22 cellular contexts compared by ENCODE assay signal in genomic region chrX:120522820-120523219, GRCh38. TPM values are rescaled to one million over a fixed set of nuclear protein-coding genes. Genes with fewer than 3 reads are reported as not detected.
DNase-seq lines count a peak whose midpoint lies in the region; ATAC-seq, FAIRE-seq and TF ChIP-seq lines count a peak whose summit lies in the region.
"Had no signal": no experiment of that assay in that cellular context is flagged by ENCODE, and none has a peak within 500 bp of the region (broad histone marks: within the 10 kb centered on the region; RNA-seq: fewer than 3 reads in every experiment).

No MANE protein-coding gene starts in this region.

- H3K4me3 Mint-ChIP-seq in chondrocyte (ENCODE audit: unreplicated experiment) (no peak overlapping the region), type B pancreatic cell (no peak overlapping the region)
- H3K4me3 Mint-ChIP-seq: CD14-positive monocyte, GM23338 had no signal

- H4K20me1 ChIP-seq in HepG2 (ENCODE audit: insufficient read depth, low read length) (no peaks in the 10 kb centered on the region), OCI-LY7 (ENCODE audit: insufficient read depth, low read length) (no peaks in the 10 kb centered on the region)

- H3K4me1 ChIP-seq in HepG2 (ENCODE audit: insufficient read depth, low read length) (no peaks in the 10 kb centered on the region), right lobe of liver (no peaks in the 10 kb centered on the region), OCI-LY7 (ENCODE audit: insufficient read depth, low read length, poor library complexity, severe bottlenecking) (no peaks in the 10 kb centered on the region), heart right ventricle (no peaks in the 10 kb centered on the region)
- H3K4me1 ChIP-seq: Peyer's patch had no signal

- DNase-seq in HepG2 (ENCODE audit: low spot score) (no peak), right lobe of liver (no peak), OCI-LY7 (ENCODE audit: low spot score) (no peak), chondrocyte (ENCODE audit: low spot score) (no peak), type B pancreatic cell (ENCODE audit: extremely low spot score, unreplicated experiment) (no peak), DMS153 treated with DMSO at 0.1 percent for 48 hours (lab: John Stamatoyannopoulos, UW; ENCODE audit: unreplicated experiment) (no peak), heart right ventricle (no peak)
- DNase-seq: ACHN, AML-193, DMS79, NCI-H1105, NCI-H1694 treated with DMSO at 0.1 percent for 48 hours, Peyer's patch, T-helper 1 cell had no signal

- no peak for ATAC-seq in HepG2
- no peak for ATAC-seq in right lobe of liver
- no peak for ATAC-seq in GM21526 (IDR thresholded peaks at IDR 0.05; ENCODE audit: low FRiP score, unreplicated experiment)
- no peak for ATAC-seq in heart right ventricle
- ATAC-seq: GM12878, GM23338, HCT116, Right ventricle myocardium inferior had no signal

- TF ChIP-seq EP300 in HepG2 (IDR thresholded peaks at IDR 0.05; ENCODE audit: low read depth in 2 of 2, low read length in 2 of 2) (no peak), HepG2 (CRISPR knock-in tag; IDR thresholded peaks at IDR 0.05; ENCODE audit: borderline replicate concordance) (no peak)

- POLR2A ChIA-PET in HepG2 (lab: Yijun Ruan, JAX): no interaction called here
- POLR2A ChIA-PET in OCI-LY7 (lab: Charles Lee): interaction anchor here (0.6 kb wide), 1 partner anchor 236 kb away, joined by 4 read pairs; no protein-coding TSS in a partner anchor

- H3K4me3 ChIP-seq in HepG2 (replicated peaks in 1 of 3; ENCODE audit: insufficient read depth in 1 of 3, low read depth in 2 of 3, low read length in 3 of 3) (no peak overlapping the region), right lobe of liver (no peak overlapping the region), OCI-LY7 (ENCODE audit: low read depth, low read length, poor library complexity, severe bottlenecking) (no peak overlapping the region), heart right ventricle (no peak overlapping the region)
- H3K4me3 ChIP-seq: GM12878, GM23338, Peyer's patch, SK-N-MC had no signal

- TF ChIP-seq POLR2A in HepG2 (IDR thresholded peaks at IDR 0.05; ENCODE audit: insufficient read depth in 1 of 2, low read depth in 2 of 2, low read length in 2 of 2) (no peak), right lobe of liver (IDR thresholded peaks at IDR 0.05) (no peak)

- H3K36me3 ChIP-seq in HepG2 (replicated peaks in 1 of 2; ENCODE audit: control insufficient read depth in 1 of 2, insufficient read depth in 2 of 2, low read length in 2 of 2) (no peaks in the 10 kb centered on the region), right lobe of liver (peaks cover 0 to 5% (median 0%) of the 10 kb centered on the region in 4 donors), OCI-LY7 (ENCODE audit: insufficient read depth, low read length) (peaks cover 16% of the 10 kb centered on the region), heart right ventricle (peaks cover 0 to 42% (median 6%) of the 10 kb centered on the region in 9 donors)
- H3K36me3 ChIP-seq: Peyer's patch had no signal

- no peak overlapping the region for H3K27ac Mint-ChIP-seq in chondrocyte (ENCODE audit: unreplicated experiment)
- no peak overlapping the region for H3K27ac Mint-ChIP-seq in type B pancreatic cell
- H3K27ac Mint-ChIP-seq: CD14-positive monocyte, GM23338 had no signal

- intact Hi-C loops in HepG2 (cut with micrococcal nuclease; ENCODE audit: unreplicated experiment) (no loop called here), right lobe of liver (cut with DNase I) (no loop called here), OCI-LY7 (cut with micrococcal nuclease; ENCODE audit: unreplicated experiment) (no loop called here), heart right ventricle (cut with DNase I) (no loop called here)

- peak; percentile 49 for FAIRE-seq in HepG2 (lab: Jason Lieb, UNC)
- FAIRE-seq: G401.6, GM12878 had no signal

- H3K79me2 ChIP-seq in HepG2 (ENCODE audit: insufficient read depth, low read length): no peaks in the 10 kb centered on the region
- H3K79me2 ChIP-seq in OCI-LY7 (ENCODE audit: insufficient read depth, low read depth, low read length): no peaks in the 10 kb centered on the region

- H3K27me3 ChIP-seq in HepG2 (ENCODE audit: control insufficient read depth in 1 of 2, insufficient read depth in 2 of 2, low read length in 2 of 2) (no peaks in the 10 kb centered on the region), right lobe of liver (no peaks in the 10 kb centered on the region), heart right ventricle (no peaks in the 10 kb centered on the region)
- H3K27me3 ChIP-seq: Peyer's patch had no signal

- no peaks in the 10 kb centered on the region for H3K9me2 ChIP-seq in OCI-LY7 (ENCODE audit: insufficient read depth, low read length)

- H3K9me3 Mint-ChIP-seq in chondrocyte (ENCODE audit: low read depth): peaks cover 11% of the 10 kb centered on the region
- H3K9me3 Mint-ChIP-seq in type B pancreatic cell: no peaks in the 10 kb centered on the region
- H3K9me3 Mint-ChIP-seq: GM23338 had no signal

- H3K4me1 Mint-ChIP-seq in chondrocyte (ENCODE audit: low read depth) (peaks cover 8% of the 10 kb centered on the region), type B pancreatic cell (ENCODE audit: unreplicated experiment) (no peaks in the 10 kb centered on the region)
- H3K4me1 Mint-ChIP-seq: CD14-positive monocyte, GM23338 had no signal

- H3K9ac ChIP-seq in HepG2 (ENCODE audit: insufficient read depth, low read depth, low read length): no peak overlapping the region

- in situ Hi-C loops in HepG2 (cut with HindIII; ENCODE audit: extremely low pct_ligation_motif_present, low pct_unique_long_range_greater_than_20kb): no loop called here

- CTCF ChIA-PET in HepG2 (lab: Yijun Ruan, JAX; ENCODE audit: low intra/inter-chr PET ratio, low total read pairs): no interaction called here
- CTCF ChIA-PET in OCI-LY7 (lab: Charles Lee; ENCODE audit: unreplicated experiment): no interaction called here

- H2AFZ ChIP-seq in HepG2 (ENCODE audit: low read length): no peak overlapping the region
- no peak overlapping the region for H2AFZ ChIP-seq in OCI-LY7 (ENCODE audit: low read length)
- H2AFZ ChIP-seq: GM23338 had no signal

- 96% methylated on average over 5 of the region's 5 CpGs for WGBS in HepG2 (ENCODE audit: low lambda C conversion rate)
- 66% methylated on average over 5 of the region's 5 CpGs for WGBS in right lobe of liver (ENCODE audit: insufficient coverage, low coverage, low lambda C conversion rate, missing lambda C conversion rate)
- 88 to 94% methylated on average over 5 of the region's 5 CpGs for WGBS in heart right ventricle, 2 donors

- peaks cover 2% of the 10 kb centered on the region for H3K36me3 Mint-ChIP-seq in chondrocyte (ENCODE audit: low read depth)
- H3K36me3 Mint-ChIP-seq in type B pancreatic cell: peaks cover 3% of the 10 kb centered on the region

- TF ChIP-seq CTCF in HepG2 (CRISPR knock-in tag; IDR thresholded peaks at IDR 0.05) (no peak), right lobe of liver (IDR thresholded peaks at IDR 0.05) (no peak), OCI-LY7 (conservative IDR thresholded peaks at IDR 0.05; ENCODE audit: low read length) (0 out of 2 replicates have a peak, but pooled peaks have one; percentile 28), chondrocyte (IDR thresholded peaks at IDR 0.05) (peak; percentile 31), type B pancreatic cell (conservative IDR thresholded peaks at IDR 0.05) (peak; percentile 19), heart right ventricle (IDR thresholded peaks at IDR 0.05) (no peak)

- no peak for TF ChIP-seq RAD21 in HepG2 (CRISPR knock-in tag; IDR thresholded peaks at IDR 0.05)

- H3K27me3 Mint-ChIP-seq in chondrocyte (ENCODE audit: low read depth) (no peaks in the 10 kb centered on the region), type B pancreatic cell (no peaks in the 10 kb centered on the region)

- H3K4me2 ChIP-seq in HepG2 (ENCODE audit: low read depth, low read length) (no peak overlapping the region), OCI-LY7 (ENCODE audit: low read length) (no peak overlapping the region)
- H3K4me2 ChIP-seq: GM23338 had no signal

- H3K9me3 ChIP-seq in HepG2 (ENCODE audit: low read length) (no peaks in the 10 kb centered on the region), right lobe of liver (no peaks in the 10 kb centered on the region), OCI-LY7 (ENCODE audit: low read length) (no peaks in the 10 kb centered on the region), heart right ventricle (peaks cover 0 to 4% (median 0%) of the 10 kb centered on the region in 11 donors)
- H3K9me3 ChIP-seq: Peyer's patch had no signal

- BruUV-seq in HepG2 (replicated peaks; lab: Mats Ljungman, UMichigan) (no TSS peak), OCI-LY7 (replicated peaks; lab: Mats Ljungman, UMichigan) (no TSS peak)

- H3K27ac ChIP-seq in HepG2 (ENCODE audit: extremely low read length, insufficient read depth, low read length) (no peak overlapping the region), right lobe of liver (no peak overlapping the region), OCI-LY7 (ENCODE audit: low read depth, low read length, poor library complexity, severe bottlenecking) (no peak overlapping the region), heart right ventricle (no peak overlapping the region)
- H3K27ac ChIP-seq: Peyer's patch, SK-N-MC had no signal

RNA-seq across cellular contexts. Expression of gene CUL4B, which starts 37.9 kb away (rescaled TPM):
- total RNA-seq in HepG2 (2016; rRNA removed; fragmentation: Illumina TruSeq; extraction: Trizol): 28.5 and 50.0 TPM in 2 replicates
- 1.9 and 3.0 TPM in 2 replicates for total RNA-seq in HepG2 (2016; cell fraction: cytosol; rRNA removed; fragmentation: Illumina TruSeq; extraction: Trizol; ENCODE audit: low read depth)
- 27.7 and 47.4 TPM in 2 replicates for total RNA-seq in HepG2 (2016; cell fraction: insoluble cytoplasmic fraction; rRNA removed; fragmentation: Illumina TruSeq; extraction: Trizol)
- 13.7 and 16.5 TPM in 2 replicates for total RNA-seq in HepG2 (2016; cell fraction: membrane; rRNA removed; fragmentation: Illumina TruSeq; extraction: Trizol)
- 27.4 and 28.7 TPM in 2 replicates for total RNA-seq in HepG2 (2016; cell fraction: nucleus; rRNA removed; fragmentation: Illumina TruSeq; extraction: Trizol)
- polyA plus RNA-seq in HepG2 (2011; rRNA removed): 20.0 and 21.6 TPM in 2 replicates
- 7.2 and 9.7 TPM in 2 replicates for polyA plus RNA-seq in HepG2 (2011; cell fraction: cytosol; rRNA removed)
- 20.0 and 20.3 TPM in 2 replicates for polyA plus RNA-seq in HepG2 (2011; cell fraction: nucleus; rRNA removed)
- polyA plus RNA-seq in HepG2 (2012): 21.4 and 31.8 TPM in 2 replicates
- 1.6 and 1.7 TPM in 2 replicates for polyA plus RNA-seq in HepG2 (2016; cell fraction: cytosol; fragmentation: Illumina TruSeq; extraction: Trizol; ENCODE audit: low read depth)
- polyA plus RNA-seq in HepG2 (2016; cell fraction: insoluble cytoplasmic fraction; fragmentation: Illumina TruSeq; extraction: Trizol; ENCODE audit: low read depth): 34.8 and 35.0 TPM in 2 replicates
- polyA plus RNA-seq in HepG2 (2016; cell fraction: membrane; fragmentation: Illumina TruSeq; extraction: Trizol; ENCODE audit: low read depth): 5.6 and 7.3 TPM in 2 replicates
- 38.2 and 39.5 TPM in 2 replicates for polyA plus RNA-seq in HepG2 (2016; cell fraction: nucleus; fragmentation: Illumina TruSeq; extraction: Trizol; ENCODE audit: insufficient read depth, low read depth)
- 108 and 117 TPM in 2 replicates for polyA minus RNA-seq in HepG2 (2011; rRNA and poly(A)+ RNA removed; ENCODE audit: low replicate concordance)
- polyA minus RNA-seq in HepG2 (2011; cell fraction: cytosol; rRNA and poly(A)+ RNA removed): 29.7 and 32.7 TPM in 2 replicates
- polyA minus RNA-seq in HepG2 (2011; cell fraction: nucleus; rRNA and poly(A)+ RNA removed): 31.4 and 38.3 TPM in 2 replicates
- 10 to 100 TPM; 12.9 to 21.8 (median 18.9) TPM for total RNA-seq in right lobe of liver
- 13.5 and 15.5 TPM in 2 replicates for total RNA-seq in OCI-LY7 (2014; rRNA removed; shearing (Covaris generic))
- 42.2 and 46.3 TPM in 2 replicates for total RNA-seq in OCI-LY7 (2022)
- 41.5 to 55.7 TPM (median 44.1 TPM) in 3 replicates for total RNA-seq in chondrocyte
- total RNA-seq in type B pancreatic cell (ENCODE audit: low replicate concordance): 46.0 and 51.8 TPM in 2 replicates
- total RNA-seq in heart right ventricle: 10 to 100 TPM; 17.1 to 24.1 (median 19.9) TPM
- 10 to 100 TPM in 1 of 2 donors, 1 to 10 TPM in 1; 8.2 to 12.7 TPM for polyA plus RNA-seq in heart right ventricle

RNA-seq across cellular contexts. Expression of gene LAMP2, which starts 53.7 kb away (rescaled TPM):
- 63.0 and 127 TPM in 2 replicates for total RNA-seq in HepG2 (2016; rRNA removed; fragmentation: Illumina TruSeq; extraction: Trizol)
- total RNA-seq in HepG2 (2016; cell fraction: cytosol; rRNA removed; fragmentation: Illumina TruSeq; extraction: Trizol; ENCODE audit: low read depth): 6.3 and 8.5 TPM in 2 replicates
- total RNA-seq in HepG2 (2016; cell fraction: insoluble cytoplasmic fraction; rRNA removed; fragmentation: Illumina TruSeq; extraction: Trizol): 61.8 and 127 TPM in 2 replicates
- 14.0 and 16.8 TPM in 2 replicates for total RNA-seq in HepG2 (2016; cell fraction: membrane; rRNA removed; fragmentation: Illumina TruSeq; extraction: Trizol)
- 117 and 132 TPM in 2 replicates for total RNA-seq in HepG2 (2016; cell fraction: nucleus; rRNA removed; fragmentation: Illumina TruSeq; extraction: Trizol)
- polyA plus RNA-seq in HepG2 (2011; rRNA removed): 143 and 170 TPM in 2 replicates
- 88.8 and 129 TPM in 2 replicates for polyA plus RNA-seq in HepG2 (2011; cell fraction: cytosol; rRNA removed)
- polyA plus RNA-seq in HepG2 (2011; cell fraction: nucleus; rRNA removed): 38.3 and 46.9 TPM in 2 replicates
- polyA plus RNA-seq in HepG2 (2012): 131 and 146 TPM in 2 replicates
- 7.2 and 7.3 TPM in 2 replicates for polyA plus RNA-seq in HepG2 (2016; cell fraction: cytosol; fragmentation: Illumina TruSeq; extraction: Trizol; ENCODE audit: low read depth)
- 51.7 and 54.1 TPM in 2 replicates for polyA plus RNA-seq in HepG2 (2016; cell fraction: insoluble cytoplasmic fraction; fragmentation: Illumina TruSeq; extraction: Trizol; ENCODE audit: low read depth)
- 12.2 and 13.2 TPM in 2 replicates for polyA plus RNA-seq in HepG2 (2016; cell fraction: membrane; fragmentation: Illumina TruSeq; extraction: Trizol; ENCODE audit: low read depth)
- polyA plus RNA-seq in HepG2 (2016; cell fraction: nucleus; fragmentation: Illumina TruSeq; extraction: Trizol; ENCODE audit: insufficient read depth, low read depth): 124 and 129 TPM in 2 replicates
- polyA minus RNA-seq in HepG2 (2011; rRNA and poly(A)+ RNA removed; ENCODE audit: low replicate concordance): 28.8 and 70.3 TPM in 2 replicates
- polyA minus RNA-seq in HepG2 (2011; cell fraction: cytosol; rRNA and poly(A)+ RNA removed): 106 and 122 TPM in 2 replicates
- polyA minus RNA-seq in HepG2 (2011; cell fraction: nucleus; rRNA and poly(A)+ RNA removed): 61.7 and 77.6 TPM in 2 replicates
- total RNA-seq in right lobe of liver: 100 to 1,000 TPM in 5 of 6 experiments, 10 to 100 TPM in 1; 86.3 to 235 (median 183) TPM
- total RNA-seq in OCI-LY7 (2014; rRNA removed; shearing (Covaris generic)): 12.2 and 17.9 TPM in 2 replicates
- 39.6 and 45.2 TPM in 2 replicates for total RNA-seq in OCI-LY7 (2022)
- 155 to 171 TPM (median 157 TPM) in 3 replicates for total RNA-seq in chondrocyte
- total RNA-seq in type B pancreatic cell (ENCODE audit: low replicate concordance): 82.9 and 120 TPM in 2 replicates
- 10 to 100 TPM; 55.2 to 88.7 (median 61.5) TPM for total RNA-seq in heart right ventricle
- polyA plus RNA-seq in heart right ventricle: 10 to 100 TPM; 14.9 to 30.9 TPM

Comparison
In these comparisons a context has a peak if more than half of its experiments do, and no peak if none do; other contexts are left out.
1. CTCF ChIP-seq: peak in OCI-LY7 (single experiment), chondrocyte (single experiment) and type B pancreatic cell (single experiment); none in HepG2 (single experiment), right lobe of liver (0 of 4) and heart right ventricle (0 of 9).